30 cellular contexts compared by ENCODE assay signal in genomic region chr1:37671261-37671660, GRCh38. TPM values are rescaled to one million over a fixed set of nuclear protein-coding genes. Genes with fewer than 3 reads are reported as not detected.
"Had no signal": no experiment of that assay in that cellular context is flagged by ENCODE, and none has a peak within 500 bp of the region (broad histone marks: within the 10 kb centered on the region; RNA-seq: fewer than 3 reads in every experiment).

No MANE protein-coding gene starts in this region.

- H3K4me1 ChIP-seq: ascending aorta, breast epithelium, heart right ventricle had no signal

- H3K4me3 ChIP-seq: ascending aorta, breast epithelium, cardiac muscle cell, coronary artery, esophagus squamous epithelium, gastroesophageal sphincter, heart right ventricle had no signal

- DNase-seq: activated CD4-positive, alpha-beta memory T cell treated with anti-CD3 and anti-CD28 coated beads, Interleukin-2, amount 10 ng/mL, durations not matched to agents 7 days and 5 days; activated CD4-positive, alpha-beta T cell treated with anti-CD3 and anti-CD28 coated beads for 1 hour; activated CD4-positive, alpha-beta T cell treated with anti-CD3 and anti-CD28 coated beads for 4 hours; activated CD4-positive, alpha-beta T cell treated with anti-CD3 and anti-CD28 coated beads, Interleukin-2, amount 10 ng/mL, durations not matched to agents 7 days and 5 days; activated CD4-positive, alpha-beta T cell treated with anti-CD3 and anti-CD28 coated beads, Interleukin-2, amount 50 U/mL, for 4 hours; activated CD4-positive, CD25-positive, alpha-beta regulatory T cell; activated CD8-positive, alpha-beta memory T cell treated with anti-CD3 and anti-CD28 coated beads, Interleukin-2, amount 50 U/mL, for 48 hours; activated gamma-delta T cell; activated naive CD4-positive, alpha-beta T cell; activated naive CD4-positive, alpha-beta T cell treated with anti-CD3 and anti-CD28 coated beads, Interleukin-2, amount 10 ng/mL, durations not matched to agents 7 days and 5 days; activated naive CD8-positive, alpha-beta T cell treated with anti-CD3 and anti-CD28 coated beads, Interleukin-2, amount 10 ng/mL, durations not matched to agents 7 days and 5 days; activated T-cell treated with anti-CD3 and anti-CD28 coated beads for 4 hours; activated T-cell treated with anti-CD3 and anti-CD28 coated beads, Interleukin-2, amount 50 U/mL, for 24 hours; activated T-cell treated with anti-CD3 and anti-CD28 coated beads, Interleukin-2, amount 50 U/mL, for 72 hours; effector CD4-positive, alpha-beta T cell; effector memory CD8-positive, alpha-beta T cell; esophagus squamous epithelium; foreskin melanocyte; heart right ventricle; T-cell; T1000 had no signal

- H3K27me3 ChIP-seq: ascending aorta had no signal

- H3K9me3 ChIP-seq: ascending aorta, breast epithelium, esophagus squamous epithelium, gastroesophageal sphincter, heart right ventricle had no signal

- H3K27ac ChIP-seq: ascending aorta, breast epithelium, cardiac muscle cell, coronary artery, epithelial cell of prostate, esophagus squamous epithelium, gastroesophageal sphincter, heart right ventricle had no signal

- ATAC-seq: activated naive CD4-positive, alpha-beta T cell treated with anti-CD3 and anti-CD28 coated beads, Interleukin-2, amount 50 U/mL, for 72 hours; activated T-cell treated with anti-CD3 and anti-CD28 coated beads, Interleukin-2, amount 50 U/mL, for 72 hours; effector memory CD8-positive, alpha-beta T cell; gastroesophageal sphincter; heart right ventricle; T-cell had no signal

- H3K36me3 ChIP-seq: ascending aorta, breast epithelium, cardiac muscle cell, esophagus squamous epithelium, gastroesophageal sphincter, heart right ventricle had no signal

RNA-seq across cellular contexts. Expression of gene RSPO1, which starts 36.6 kb away (rescaled TPM):
- total RNA-seq: activated CD4-positive, alpha-beta memory T cell treated with anti-CD3 and anti-CD28 coated beads, Interleukin-2, amount 10 ng/mL, durations not matched to agents 7 days and 5 days; activated CD4-positive, alpha-beta T cell treated with anti-CD3 and anti-CD28 coated beads, Interleukin-2, amount 10 ng/mL, durations not matched to agents 7 days and 5 days; activated naive CD4-positive, alpha-beta T cell treated with anti-CD3 and anti-CD28 coated beads, Interleukin-2, amount 50 U/mL, for 72 hours; activated naive CD8-positive, alpha-beta T cell treated with anti-CD3 and anti-CD28 coated beads, Interleukin-2, amount 10 ng/mL, durations not matched to agents 7 days and 5 days; activated T-cell treated with anti-CD3 and anti-CD28 coated beads, Interleukin-2, amount 50 U/mL, for 72 hours; ascending aorta; fibroblast of villous mesenchyme; glomerular endothelial cell; T-cell had no signal
